8 cellular contexts compared by ENCODE assay signal in the genomic region with DNA sequence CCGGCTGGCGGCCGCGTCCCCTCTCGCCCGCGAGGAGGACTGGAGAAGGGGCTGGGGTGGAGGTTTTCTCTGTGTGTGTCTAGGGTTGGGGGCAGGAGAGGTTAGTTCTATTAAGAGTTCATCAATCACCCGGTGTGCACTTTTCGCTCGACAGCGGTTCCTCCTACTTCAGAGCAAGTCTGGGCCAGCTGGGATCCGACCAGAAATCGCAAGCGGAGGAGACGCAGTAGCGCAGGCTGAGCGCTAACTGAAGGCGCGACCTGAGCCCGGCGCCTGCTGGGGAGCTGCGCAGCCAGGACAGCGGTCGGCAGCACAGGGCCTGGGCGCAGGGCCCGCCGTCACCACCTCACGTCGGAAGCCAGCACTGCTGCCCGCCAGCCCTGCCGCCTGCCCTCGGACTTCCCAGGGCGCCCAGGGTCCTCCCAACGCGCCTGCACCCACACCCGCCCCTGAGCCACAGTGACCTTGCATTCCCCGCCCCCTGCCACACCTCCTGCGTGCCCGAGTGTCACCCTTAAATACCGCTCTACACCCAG. TPM values are rescaled to one million over a fixed set of nuclear protein-coding genes. Genes with fewer than 3 reads are reported as not detected.
DNase-seq lines count a peak whose midpoint lies in the region; ATAC-seq and TF ChIP-seq lines count a peak whose summit lies in the region.

No MANE protein-coding gene starts in this region.

- POLR2A ChIA-PET in PC-9 (lab: Charles Lee; ENCODE audit: unreplicated experiment): no interaction called here

- H3K36me3 Mint-ChIP-seq in activated CD8-positive, alpha-beta memory T cell treated with anti-CD3 and anti-CD28 coated beads, Interleukin-2, amount 10 ng/mL, durations not matched to agents 7 days and 5 days: no peaks in the 10 kb centered on the region

- H3K9ac ChIP-seq in NT2/D1 (ENCODE audit: insufficient read length, low read depth): peak overlapping the region; percentile 62

- H3K27me3 ChIP-seq in NT2/D1 (ENCODE audit: insufficient read depth, insufficient read length): peaks cover 100% of the 10 kb centered on the region
- peaks cover 88% of the 10 kb centered on the region for H3K27me3 ChIP-seq in iPS DF 6.9 (ENCODE audit: control insufficient read depth, insufficient read depth, low read length)
- peaks cover 82% of the 10 kb centered on the region for H3K27me3 ChIP-seq in suprapubic skin
- peaks cover 67% of the 10 kb centered on the region for H3K27me3 ChIP-seq in PC-9 (ENCODE audit: insufficient read depth, low read depth)

- peak; percentile 49 for ATAC-seq in activated CD8-positive, alpha-beta memory T cell treated with anti-CD3 and anti-CD28 coated beads, Interleukin-2, amount 10 ng/mL, durations not matched to agents 7 days and 5 days
- no peak for ATAC-seq in GM21825 (IDR thresholded peaks at IDR 0.05; ENCODE audit: unreplicated experiment)

- DNase-seq in activated CD8-positive, alpha-beta memory T cell treated with anti-CD3 and anti-CD28 coated beads, Interleukin-2, amount 10 ng/mL, durations not matched to agents 7 days and 5 days: no peak
- DNase-seq in activated CD8-positive, alpha-beta memory T cell treated with anti-CD3 and anti-CD28 coated beads for 24 hours: no peak
- DNase-seq in NT2/D1 (ENCODE audit: low read depth, low spot score) (no peak), iPS DF 6.9 (ENCODE audit: low read depth, low spot score) (no peak), suprapubic skin (ENCODE audit: low spot score in 2 of 2) (no peak), PC-9 (no peak), iPS-NIHi7 (ENCODE audit: extremely low spot score) (no peak)

- H3K4me1 ChIP-seq in NT2/D1 (ENCODE audit: insufficient read depth, insufficient read length) (peaks cover 8% of the 10 kb centered on the region), iPS DF 6.9 (ENCODE audit: control insufficient read depth, insufficient read depth, low read length) (peaks cover 6% of the 10 kb centered on the region; the same call in 1 of the 2 replicates), suprapubic skin (peaks cover 17% of the 10 kb centered on the region), PC-9 (replicated peaks; ENCODE audit: insufficient read depth) (no peaks in the 10 kb centered on the region)

- H3K79me2 ChIP-seq in PC-9 (ENCODE audit: low read depth): no peaks in the 10 kb centered on the region

- H3K27ac ChIP-seq in iPS DF 6.9 (ENCODE audit: low read length): no peak overlapping the region
- no peak overlapping the region for H3K27ac ChIP-seq in suprapubic skin
- H3K27ac ChIP-seq in PC-9: no peak overlapping the region

- H3K36me3 ChIP-seq in NT2/D1 (ENCODE audit: insufficient read depth, insufficient read length, low read length) (no peaks in the 10 kb centered on the region), iPS DF 6.9 (ENCODE audit: control insufficient read depth, insufficient read depth, low read length) (no peaks in the 10 kb centered on the region), suprapubic skin (no peaks in the 10 kb centered on the region), PC-9 (ENCODE audit: low read depth) (no peaks in the 10 kb centered on the region)

- TF ChIP-seq POLR2A in suprapubic skin (IDR thresholded peaks at IDR 0.05): no peak

- no CpG with 5 or more reads among the region's 40 CpGs for WGBS in iPS DF 6.9 (ENCODE audit: insufficient coverage, insufficient read length)
- 1% methylated on average over 19 of the region's 40 CpGs for WGBS in suprapubic skin

- no peaks in the 10 kb centered on the region for H3K9me2 ChIP-seq in PC-9 (ENCODE audit: insufficient read depth)

- CTCF ChIA-PET in activated CD8-positive, alpha-beta memory T cell treated with anti-CD3 and anti-CD28 coated beads, Interleukin-2, amount 10 ng/mL, durations not matched to agents 7 days and 5 days (lab: Charles Lee): interaction anchor here (1.5 kb wide), 1 partner anchor 52 kb away, joined by 3 read pairs; no protein-coding TSS in a partner anchor
- CTCF ChIA-PET in PC-9 (lab: Charles Lee): no interaction called here

- no peak for TF ChIP-seq EP300 in suprapubic skin (IDR thresholded peaks at IDR 0.05)

- no peaks in the 10 kb centered on the region for H3K9me3 ChIP-seq in NT2/D1 (ENCODE audit: insufficient read depth, low read length)
- no peaks in the 10 kb centered on the region for H3K9me3 ChIP-seq in iPS DF 6.9 (ENCODE audit: control insufficient read depth, insufficient read depth, low read length)
- H3K9me3 ChIP-seq in suprapubic skin: no peaks in the 10 kb centered on the region
- H3K9me3 ChIP-seq in PC-9 (ENCODE audit: insufficient read depth, low read depth): no peaks in the 10 kb centered on the region

- no peak for TF ChIP-seq CTCF in suprapubic skin (IDR thresholded peaks at IDR 0.05)
- no peak for TF ChIP-seq CTCF in PC-9 (conservative IDR thresholded peaks at IDR 0.05)

- H3K9me3 Mint-ChIP-seq in activated CD8-positive, alpha-beta memory T cell treated with anti-CD3 and anti-CD28 coated beads, Interleukin-2, amount 10 ng/mL, durations not matched to agents 7 days and 5 days (ENCODE audit: low read depth): no peaks in the 10 kb centered on the region

- H2AFZ ChIP-seq in PC-9: no peak overlapping the region

- H3K4me3 ChIP-seq in NT2/D1 (ENCODE audit: insufficient read length, low read depth) (peak overlapping the region; percentile 41), iPS DF 6.9 (ENCODE audit: low read length) (peak overlapping the region; percentile 19; the same call in 1 of the 2 replicates), suprapubic skin (peak overlapping the region; percentile 41), PC-9 (no peak overlapping the region)

- H3K4me2 ChIP-seq in PC-9: no peak overlapping the region

- H3K4me3 Mint-ChIP-seq in activated CD8-positive, alpha-beta memory T cell treated with anti-CD3 and anti-CD28 coated beads, Interleukin-2, amount 10 ng/mL, durations not matched to agents 7 days and 5 days: peak overlapping the region; percentile 31

- intact Hi-C loops in PC-9 (cut with micrococcal nuclease; ENCODE audit: unreplicated experiment): no loop called here

- BruUV-seq in PC-9 (replicated peaks; lab: Mats Ljungman, UMichigan): no TSS peak

- H3K27ac Mint-ChIP-seq in activated CD8-positive, alpha-beta memory T cell treated with anti-CD3 and anti-CD28 coated beads, Interleukin-2, amount 10 ng/mL, durations not matched to agents 7 days and 5 days: no peak overlapping the region

- H3K4me1 Mint-ChIP-seq in activated CD8-positive, alpha-beta memory T cell treated with anti-CD3 and anti-CD28 coated beads, Interleukin-2, amount 10 ng/mL, durations not matched to agents 7 days and 5 days: peaks cover 7% of the 10 kb centered on the region

- H3K27me3 Mint-ChIP-seq in activated CD8-positive, alpha-beta memory T cell treated with anti-CD3 and anti-CD28 coated beads, Interleukin-2, amount 10 ng/mL, durations not matched to agents 7 days and 5 days: peaks cover 92% of the 10 kb centered on the region

- H4K20me1 ChIP-seq in PC-9 (ENCODE audit: insufficient read depth): no peaks in the 10 kb centered on the region

- H3F3A ChIP-seq in PC-9 (ENCODE audit: insufficient read depth, low read depth): no peaks in the 10 kb centered on the region

RNA-seq across cellular contexts. Expression of a gene that starts 10.1 kb away (rescaled TPM):
- total RNA-seq in activated CD8-positive, alpha-beta memory T cell treated with anti-CD3 and anti-CD28 coated beads, Interleukin-2, amount 10 ng/mL, durations not matched to agents 7 days and 5 days: not detected
- under 1 TPM in 2 of 4 donors, not detected in 2; 0.85 to 0.89 TPM for total RNA-seq in suprapubic skin
- not detected in 2 replicates for total RNA-seq in PC-9 (2021)

RNA-seq across cellular contexts. Expression of a gene that starts 21.2 kb away (rescaled TPM):
- total RNA-seq in activated CD8-positive, alpha-beta memory T cell treated with anti-CD3 and anti-CD28 coated beads, Interleukin-2, amount 10 ng/mL, durations not matched to agents 7 days and 5 days: not detected
- total RNA-seq in suprapubic skin: 1 to 10 TPM in 2 of 4 donors, under 1 TPM in 2; 0.49 to 3.5 (median 1.5) TPM
- total RNA-seq in PC-9 (2021): not detected in 2 replicates

RNA-seq across cellular contexts. Expression of a gene that starts 27.0 kb away (rescaled TPM):
- not detected for total RNA-seq in activated CD8-positive, alpha-beta memory T cell treated with anti-CD3 and anti-CD28 coated beads, Interleukin-2, amount 10 ng/mL, durations not matched to agents 7 days and 5 days
- total RNA-seq in suprapubic skin (1 to 10 TPM in 2 of 4 donors, not detected in 2; 1.9 to 3.1 TPM), PC-9 (2021) (not detected in 2 replicates)

RNA-seq across cellular contexts. Expression of a gene that starts 48.8 kb away (rescaled TPM):
- total RNA-seq in activated CD8-positive, alpha-beta memory T cell treated with anti-CD3 and anti-CD28 coated beads, Interleukin-2, amount 10 ng/mL, durations not matched to agents 7 days and 5 days: not detected
- total RNA-seq in suprapubic skin: 1 to 10 TPM; 1.4 to 6.0 (median 2.6) TPM
- total RNA-seq in PC-9 (2021): 0.39 and 0.50 TPM in 2 replicates

RNA-seq across cellular contexts. Expression of a gene that starts 55.8 kb away (rescaled TPM):
- total RNA-seq in activated CD8-positive, alpha-beta memory T cell treated with anti-CD3 and anti-CD28 coated beads, Interleukin-2, amount 10 ng/mL, durations not matched to agents 7 days and 5 days: not detected
- total RNA-seq in suprapubic skin (1 to 10 TPM in 2 of 4 donors, under 1 TPM in 1, not detected in 1; 0.26 to 3.1 (median 2.6) TPM), PC-9 (2021) (not detected in 2 replicates)
